ENCODE assay signal across 1 cellular context in the genomic region with DNA sequence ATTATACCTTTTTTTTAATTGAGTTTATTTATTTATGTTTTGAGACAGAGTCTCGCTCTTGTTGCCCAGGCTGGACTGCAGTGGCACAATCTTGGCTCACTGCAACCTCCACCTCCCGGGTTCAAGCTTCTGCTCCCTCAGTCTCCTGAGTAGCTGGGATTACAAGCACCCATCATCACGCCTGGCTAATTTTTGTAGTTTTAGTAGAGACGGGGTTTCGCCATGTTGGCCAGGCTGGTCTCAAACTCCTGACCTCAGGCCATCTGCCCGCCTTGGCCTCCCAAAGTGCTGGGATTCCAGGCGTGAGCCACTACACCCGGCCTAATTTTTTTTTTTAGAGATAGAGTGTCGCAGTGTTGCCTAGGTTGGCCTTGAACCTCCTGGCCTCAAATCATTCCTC.
TF ChIP-seq lines count a peak whose summit lies in the region.

No MANE protein-coding gene starts in this region.

TF ChIP-seq in K562, 482 proteins besides CTCF, POLR2A, EP300 and RAD21:
- TF ChIP-seq, protein P1, sequence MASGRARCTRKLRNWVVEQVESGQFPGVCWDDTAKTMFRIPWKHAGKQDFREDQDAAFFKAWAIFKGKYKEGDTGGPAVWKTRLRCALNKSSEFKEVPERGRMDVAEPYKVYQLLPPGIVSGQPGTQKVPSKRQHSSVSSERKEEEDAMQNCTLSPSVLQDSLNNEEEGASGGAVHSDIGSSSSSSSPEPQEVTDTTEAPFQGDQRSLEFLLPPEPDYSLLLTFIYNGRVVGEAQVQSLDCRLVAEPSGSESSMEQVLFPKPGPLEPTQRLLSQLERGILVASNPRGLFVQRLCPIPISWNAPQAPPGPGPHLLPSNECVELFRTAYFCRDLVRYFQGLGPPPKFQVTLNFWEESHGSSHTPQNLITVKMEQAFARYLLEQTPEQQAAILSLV (tag; IDR thresholded peaks at IDR 0.05), result peak; percentile 24; the same call in 1 of the 2 replicates
- 0 out of 2 replicates have a peak, but pooled peaks have one; percentile 7 for TF ChIP-seq HINFP (tag; conservative IDR thresholded peaks at IDR 0.05; ENCODE audit: low read depth)
- 0 out of 2 replicates have a peak, but pooled peaks have one; percentile 23 for TF ChIP-seq SMAD4 (CRISPR knock-in tag; conservative IDR thresholded peaks at IDR 0.05)
- TF ChIP-seq DMBX1 (CRISPR knock-in tag; IDR thresholded peaks at IDR 0.05; ENCODE audit: borderline replicate concordance), result peak; percentile 58; the same call in 1 of the 2 replicates
- peak; percentile 58; the same call in 1 of the 2 replicates for TF ChIP-seq HLTF (IDR thresholded peaks at IDR 0.05)
- peak; percentile 29; the same call in 1 of the 2 replicates for TF ChIP-seq EHMT2 (IDR thresholded peaks at IDR 0.05)
- 0 out of 2 replicates have a peak, but pooled peaks have one; percentile 4 for TF ChIP-seq MECOM (CRISPR knock-in tag; IDR thresholded peaks at IDR 0.05)
- peak; percentile 41 for TF ChIP-seq ZNF592 (IDR thresholded peaks at IDR 0.05)
- peak; percentile 15 for TF ChIP-seq POLR2B (IDR thresholded peaks at IDR 0.05; ENCODE audit: low read depth, partially characterized antibody)
- peak; percentile 25; the same call in 1 of the 2 replicates for TF ChIP-seq SUPT5H (IDR thresholded peaks at IDR 0.05)
